18 cellular contexts compared by ENCODE assay signal in genomic region chrX:24341795-24342194, GRCh38. TPM values are rescaled to one million over a fixed set of nuclear protein-coding genes. Genes with fewer than 3 reads are reported as not detected.
A peak's percentile ranks its signal among the peaks of the same experiment; 100 is the strongest.
DNase-seq lines count a peak whose midpoint lies in the region; ATAC-seq and TF ChIP-seq lines count a peak whose summit lies in the region.
"Had no signal": no experiment of that assay in that cellular context is flagged by ENCODE, and none has a peak within 500 bp of the region (broad histone marks: within the 10 kb centered on the region; RNA-seq: fewer than 3 reads in every experiment).

No MANE protein-coding gene starts in this region.

- ATAC-seq in GM21390 (IDR thresholded peaks at IDR 0.05; ENCODE audit: unreplicated experiment): no peak
- ATAC-seq: HepG2 had no signal

- TF ChIP-seq CTCF in brain microvascular endothelial cell (IDR thresholded peaks at IDR 0.05; ENCODE audit: low read depth, low read length, missing control alignments): no peak

- H3K27me3 ChIP-seq in brain microvascular endothelial cell (replicated peaks): no peaks in the 10 kb centered on the region

- peak; percentile 39 for DNase-seq in AG20443 (ENCODE audit: low spot score)
- DNase-seq in LHCN-M2 (ENCODE audit: low read depth): peak; percentile 4
- DNase-seq in brain microvascular endothelial cell: peak; percentile 60
- peak; percentile 50 to 78 for DNase-seq in lung microvascular endothelial cell (ENCODE audit: low read depth in 2 of 2)
- DNase-seq in NCI-H526 treated with DMSO at 0.1 percent for 48 hours (lab: John Stamatoyannopoulos, UW): no peak
- no peak for DNase-seq in NCI-H2107 (lab: John Stamatoyannopoulos, UW)
- DNase-seq in effector CD4-positive, alpha-beta T cell: no peak
- DNase-seq: activated CD4-positive, alpha-beta memory T cell treated with anti-CD3 and anti-CD28 coated beads for 36 hours; CD4-positive, CD25-positive, alpha-beta regulatory T cell; effector memory CD4-positive, alpha-beta T cell; glutamatergic neuron; islet precursor cell; NCI-H1092 treated with DMSO at 0.1 percent for 48 hours; NCI-H446 treated with DMSO at 0.1 percent for 48 hours; stimulated activated CD4-positive, alpha-beta T cell treated with anti-CD3 and anti-CD28 coated beads, Interleukin-2, amount 100 ng/mL, for 24 hours; trophoblast cell had no signal

- H3K4me3 ChIP-seq in brain microvascular endothelial cell (ENCODE audit: low read depth, low read length): no peak overlapping the region

- H3K27ac ChIP-seq in brain microvascular endothelial cell: no peak overlapping the region

- in situ Hi-C loops in brain microvascular endothelial cell (cut with HindIII; ENCODE audit: low pct_ligation_motif_present, low sequenced_read_pairs): no loop called here

- no peaks in the 10 kb centered on the region for H3K36me3 ChIP-seq in brain microvascular endothelial cell (replicated peaks)

RNA-seq across cellular contexts. Expression of gene SUPT20HL1, which starts 18.6 kb away (rescaled TPM):
- total RNA-seq in LHCN-M2 (2014; rRNA removed) (not detected in 2 replicates), lung microvascular endothelial cell (not detected in 2 replicates)
- polyA plus RNA-seq in LHCN-M2 (2012): not detected
- total RNA-seq: activated CD4-positive, alpha-beta memory T cell treated with anti-CD3 and anti-CD28 coated beads for 36 hours; CD4-positive, CD25-positive, alpha-beta regulatory T cell; HepG2 had no signal
- polyA plus RNA-seq: CD4-positive, CD25-positive, alpha-beta regulatory T cell; HepG2 had no signal

RNA-seq across cellular contexts. Expression of gene SUPT20HL2, which starts 27.9 kb away (rescaled TPM):
- total RNA-seq in LHCN-M2 (2014; rRNA removed) (not detected in 2 replicates), lung microvascular endothelial cell (not detected in 2 replicates)
- not detected for polyA plus RNA-seq in LHCN-M2 (2012)
- total RNA-seq: activated CD4-positive, alpha-beta memory T cell treated with anti-CD3 and anti-CD28 coated beads for 36 hours; CD4-positive, CD25-positive, alpha-beta regulatory T cell; HepG2 had no signal
- polyA plus RNA-seq: CD4-positive, CD25-positive, alpha-beta regulatory T cell; HepG2 had no signal

Comparison
In these comparisons a context has a peak if more than half of its experiments do, and no peak if none do; other contexts are left out.
1. DNase-seq: peak in AG20443 (single experiment), LHCN-M2 (single experiment), brain microvascular endothelial cell (single experiment) and lung microvascular endothelial cell (2 of 2); none in NCI-H526 treated with DMSO at 0.1 percent for 48 hours (single experiment), NCI-H2107 (single experiment) and effector CD4-positive, alpha-beta T cell (single experiment).